Comparison of ENCODE assay signal across 2 cellular contexts in the genomic region with DNA sequence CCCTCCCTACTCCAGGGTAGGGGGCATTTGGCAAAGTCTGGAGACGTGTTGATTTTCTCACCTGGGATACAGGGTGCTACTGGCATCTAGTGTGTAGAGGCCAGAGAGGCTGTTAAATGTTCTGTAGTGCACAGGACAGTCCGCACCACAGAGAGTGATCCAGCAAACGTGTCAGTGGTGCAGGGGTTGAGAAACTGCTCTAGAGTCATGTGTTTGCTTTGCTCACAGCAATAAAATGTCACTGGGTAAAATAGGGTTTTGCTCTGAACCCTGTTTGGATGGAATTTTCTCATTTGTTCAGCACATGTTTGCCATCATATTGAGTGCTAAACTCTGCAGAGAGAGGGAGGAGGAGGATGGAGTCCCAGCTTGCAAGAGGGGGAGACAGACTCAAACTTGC.
TF ChIP-seq lines count a peak whose summit lies in the region.

No MANE protein-coding gene starts in this region.

TF ChIP-seq in GM12878, 131 proteins besides CTCF, POLR2A, EP300 and RAD21:
- TF ChIP-seq BRCA1 (IDR thresholded peaks at IDR 0.05; ENCODE audit: low read depth, low read length), result no peak
- TF ChIP-seq, protein P1, sequence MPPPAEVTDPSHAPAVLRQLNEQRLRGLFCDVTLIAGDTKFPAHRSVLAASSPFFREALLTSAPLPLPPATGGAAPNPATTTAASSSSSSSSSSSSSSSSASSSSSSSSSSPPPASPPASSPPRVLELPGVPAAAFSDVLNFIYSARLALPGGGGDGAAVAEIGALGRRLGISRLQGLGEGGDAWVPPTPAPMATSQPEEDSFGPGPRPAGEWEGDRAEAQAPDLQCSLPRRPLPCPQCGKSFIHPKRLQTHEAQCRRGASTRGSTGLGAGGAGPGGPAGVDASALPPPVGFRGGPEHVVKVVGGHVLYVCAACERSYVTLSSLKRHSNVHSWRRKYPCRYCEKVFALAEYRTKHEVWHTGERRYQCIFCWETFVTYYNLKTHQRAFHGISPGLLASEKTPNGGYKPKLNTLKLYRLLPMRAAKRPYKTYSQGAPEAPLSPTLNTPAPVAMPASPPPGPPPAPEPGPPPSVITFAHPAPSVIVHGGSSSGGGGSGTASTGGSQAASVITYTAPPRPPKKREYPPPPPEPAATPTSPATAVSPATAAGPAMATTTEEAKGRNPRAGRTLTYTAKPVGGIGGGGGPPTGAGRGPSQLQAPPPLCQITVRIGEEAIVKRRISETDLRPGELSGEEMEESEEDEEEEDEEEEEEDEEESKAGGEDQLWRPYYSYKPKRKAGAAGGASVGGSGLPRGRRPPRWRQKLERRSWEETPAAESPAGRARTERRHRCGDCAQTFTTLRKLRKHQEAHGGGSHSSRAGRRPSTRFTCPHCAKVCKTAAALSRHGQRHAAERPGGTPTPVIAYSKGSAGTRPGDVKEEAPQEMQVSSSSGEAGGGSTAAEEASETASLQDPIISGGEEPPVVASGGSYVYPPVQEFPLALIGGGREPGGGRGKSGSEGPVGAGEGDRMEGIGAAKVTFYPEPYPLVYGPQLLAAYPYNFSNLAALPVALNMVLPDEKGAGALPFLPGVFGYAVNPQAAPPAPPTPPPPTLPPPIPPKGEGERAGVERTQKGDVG (CRISPR knock-in tag; IDR thresholded peaks at IDR 0.05), result no peak
- TF ChIP-seq, protein P2, sequence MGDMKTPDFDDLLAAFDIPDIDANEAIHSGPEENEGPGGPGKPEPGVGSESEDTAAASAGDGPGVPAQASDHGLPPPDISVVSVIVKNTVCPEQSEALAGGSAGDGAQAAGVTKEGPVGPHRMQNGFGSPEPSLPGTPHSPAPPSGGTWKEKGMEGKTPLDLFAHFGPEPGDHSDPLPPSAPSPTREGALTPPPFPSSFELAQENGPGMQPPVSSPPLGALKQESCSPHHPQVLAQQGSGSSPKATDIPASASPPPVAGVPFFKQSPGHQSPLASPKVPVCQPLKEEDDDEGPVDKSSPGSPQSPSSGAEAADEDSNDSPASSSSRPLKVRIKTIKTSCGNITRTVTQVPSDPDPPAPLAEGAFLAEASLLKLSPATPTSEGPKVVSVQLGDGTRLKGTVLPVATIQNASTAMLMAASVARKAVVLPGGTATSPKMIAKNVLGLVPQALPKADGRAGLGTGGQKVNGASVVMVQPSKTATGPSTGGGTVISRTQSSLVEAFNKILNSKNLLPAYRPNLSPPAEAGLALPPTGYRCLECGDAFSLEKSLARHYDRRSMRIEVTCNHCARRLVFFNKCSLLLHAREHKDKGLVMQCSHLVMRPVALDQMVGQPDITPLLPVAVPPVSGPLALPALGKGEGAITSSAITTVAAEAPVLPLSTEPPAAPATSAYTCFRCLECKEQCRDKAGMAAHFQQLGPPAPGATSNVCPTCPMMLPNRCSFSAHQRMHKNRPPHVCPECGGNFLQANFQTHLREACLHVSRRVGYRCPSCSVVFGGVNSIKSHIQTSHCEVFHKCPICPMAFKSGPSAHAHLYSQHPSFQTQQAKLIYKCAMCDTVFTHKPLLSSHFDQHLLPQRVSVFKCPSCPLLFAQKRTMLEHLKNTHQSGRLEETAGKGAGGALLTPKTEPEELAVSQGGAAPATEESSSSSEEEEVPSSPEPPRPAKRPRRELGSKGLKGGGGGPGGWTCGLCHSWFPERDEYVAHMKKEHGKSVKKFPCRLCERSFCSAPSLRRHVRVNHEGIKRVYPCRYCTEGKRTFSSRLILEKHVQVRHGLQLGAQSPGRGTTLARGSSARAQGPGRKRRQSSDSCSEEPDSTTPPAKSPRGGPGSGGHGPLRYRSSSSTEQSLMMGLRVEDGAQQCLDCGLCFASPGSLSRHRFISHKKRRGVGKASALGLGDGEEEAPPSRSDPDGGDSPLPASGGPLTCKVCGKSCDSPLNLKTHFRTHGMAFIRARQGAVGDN (IDR thresholded peaks at IDR 0.05), result no peak

TF ChIP-seq in HepG2, 621 proteins besides CTCF, POLR2A, EP300 and RAD21:
- no peak for TF ChIP-seq ZBTB3 (CRISPR knock-in tag; IDR thresholded peaks at IDR 0.05; ENCODE audit: borderline replicate concordance, low read depth)
- no peak for TF ChIP-seq NAIF1 (CRISPR knock-in tag; IDR thresholded peaks at IDR 0.05; ENCODE audit: borderline replicate concordance)
- no peak for TF ChIP-seq NPAS2 (CRISPR knock-in tag; IDR thresholded peaks at IDR 0.05; ENCODE audit: borderline replicate concordance)
- no peak for TF ChIP-seq POGZ (CRISPR knock-in tag; IDR thresholded peaks at IDR 0.05)
- no peak for TF ChIP-seq ZNF761 (CRISPR knock-in tag; conservative IDR thresholded peaks at IDR 0.05)
- TF ChIP-seq KLF15 (CRISPR knock-in tag; IDR thresholded peaks at IDR 0.05; ENCODE audit: borderline replicate concordance), result no peak
- TF ChIP-seq, protein P3, sequence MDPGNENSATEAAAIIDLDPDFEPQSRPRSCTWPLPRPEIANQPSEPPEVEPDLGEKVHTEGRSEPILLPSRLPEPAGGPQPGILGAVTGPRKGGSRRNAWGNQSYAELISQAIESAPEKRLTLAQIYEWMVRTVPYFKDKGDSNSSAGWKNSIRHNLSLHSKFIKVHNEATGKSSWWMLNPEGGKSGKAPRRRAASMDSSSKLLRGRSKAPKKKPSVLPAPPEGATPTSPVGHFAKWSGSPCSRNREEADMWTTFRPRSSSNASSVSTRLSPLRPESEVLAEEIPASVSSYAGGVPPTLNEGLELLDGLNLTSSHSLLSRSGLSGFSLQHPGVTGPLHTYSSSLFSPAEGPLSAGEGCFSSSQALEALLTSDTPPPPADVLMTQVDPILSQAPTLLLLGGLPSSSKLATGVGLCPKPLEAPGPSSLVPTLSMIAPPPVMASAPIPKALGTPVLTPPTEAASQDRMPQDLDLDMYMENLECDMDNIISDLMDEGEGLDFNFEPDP (CRISPR knock-in tag; conservative IDR thresholded peaks at IDR 0.05), result no peak
- TF ChIP-seq ZBTB21 (CRISPR knock-in tag; IDR thresholded peaks at IDR 0.05), result no peak
- TF ChIP-seq ZFP62 (CRISPR knock-in tag; IDR thresholded peaks at IDR 0.05), result no peak
- no peak for TF ChIP-seq ZNF891 (CRISPR knock-in tag; IDR thresholded peaks at IDR 0.05)
- TF ChIP-seq MAX (IDR thresholded peaks at IDR 0.05), result no peak
- no peak for TF ChIP-seq ZNF563 (CRISPR knock-in tag; IDR thresholded peaks at IDR 0.05)
- TF ChIP-seq NR3C1 (CRISPR knock-in tag; IDR thresholded peaks at IDR 0.05), result no peak
- no peak for TF ChIP-seq ZNF101 (CRISPR knock-in tag; IDR thresholded peaks at IDR 0.05; ENCODE audit: borderline replicate concordance, low read depth)
TF ChIP-seq in HepG2: peak in this region for 0.
